ENCODE assay signal across 1 cellular context in genomic region chr3:182284793-182285192, GRCh38.
TF ChIP-seq lines count a peak whose summit lies in the region.

No MANE protein-coding gene starts in this region.

TF ChIP-seq in HepG2, 621 proteins besides CTCF, POLR2A, EP300 and RAD21 (continued from another document):
- TF ChIP-seq FOXO1 (CRISPR knock-in tag; IDR thresholded peaks at IDR 0.05) = 0 out of 2 replicates have a peak, but pooled peaks have one; percentile 18
- no peak for TF ChIP-seq ZNF619 (CRISPR knock-in tag; IDR thresholded peaks at IDR 0.05)
- no peak for TF ChIP-seq SOX13 (IDR thresholded peaks at IDR 0.05)
- TF ChIP-seq SOX13 (CRISPR knock-in tag; conservative IDR thresholded peaks at IDR 0.05 in 1 of 2, IDR thresholded peaks at IDR 0.05 in 1 of 2) = peak in 1 of 2 experiments; percentile 7; a peak in 1 of 4 replicates
- no peak for TF ChIP-seq CBFB (CRISPR knock-in tag; IDR thresholded peaks at IDR 0.05)
